ENCODE assay signal across 11 cellular contexts in the genomic region with DNA sequence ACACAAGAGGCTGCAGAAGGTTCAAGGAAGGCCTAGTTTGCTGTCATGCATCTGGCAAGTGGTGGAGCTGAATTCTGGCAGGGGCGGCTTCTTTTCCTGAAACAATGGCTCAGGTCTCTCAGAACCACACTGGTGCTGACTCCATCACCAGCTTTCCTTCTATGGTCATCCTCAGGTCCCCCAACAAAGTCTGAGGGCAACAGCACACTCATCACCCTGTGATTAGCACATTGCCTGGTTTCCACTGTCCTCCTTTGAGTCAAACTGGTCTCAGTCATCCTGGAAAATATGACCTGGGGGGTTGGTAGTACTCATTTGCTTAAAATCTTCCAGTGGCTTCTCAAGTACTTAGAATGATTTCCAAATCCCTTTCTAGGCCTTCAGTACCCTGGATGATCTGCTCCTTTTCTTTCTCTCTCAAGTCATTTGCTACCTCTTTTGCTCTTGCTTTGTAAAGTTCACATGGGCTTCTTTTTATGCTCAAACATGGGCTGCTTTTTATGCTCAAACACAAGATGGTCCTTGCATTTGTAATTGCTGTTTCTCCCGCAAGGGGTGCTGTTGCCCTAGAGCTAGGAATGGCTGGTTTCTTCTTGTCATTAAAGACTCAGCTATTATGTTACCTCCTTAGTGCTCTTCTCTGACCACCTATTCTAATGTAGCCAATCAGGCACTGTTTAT.
A peak's percentile ranks its signal among the peaks of the same experiment; 100 is the strongest.
DNase-seq lines count a peak whose midpoint lies in the region; ATAC-seq, FAIRE-seq and TF ChIP-seq lines count a peak whose summit lies in the region.
"Had no signal": no experiment of that assay in that cellular context is flagged by ENCODE, and none has a peak within 500 bp of the region (broad histone marks: within the 10 kb centered on the region; RNA-seq: fewer than 3 reads in every experiment).

No MANE protein-coding gene starts in this region.

- CTCF ChIA-PET in BJ (lab: Yijun Ruan, JAX), result interaction anchor here (1.5 to 1.7 kb wide), 2 partner anchors 14 to 527 kb away, joined by 4 to 11 read pairs; no protein-coding TSS in a partner anchor
- CTCF ChIA-PET in Panc1 (lab: Charles Lee), result no interaction called here

- no peak overlapping the region for H3K4me3 ChIP-seq in BJ (ENCODE audit: low read depth, low read length)
- H3K4me3 ChIP-seq in Panc1 (ENCODE audit: low read depth in 2 of 2, low read length in 2 of 2), result no peak overlapping the region
- H3K4me3 ChIP-seq in fibroblast of the aortic adventitia (ENCODE audit: low read depth, low read length), result no peak overlapping the region
- no peak overlapping the region for H3K4me3 ChIP-seq in tibial nerve
- H3K4me3 ChIP-seq: gastroesophageal sphincter had no signal

- H3K27me3 ChIP-seq in BJ (ENCODE audit: control insufficient read depth, insufficient read depth, low read length), result 0 out of 2 replicates have a peak, but pooled peaks cover 2% of the 10 kb centered on the region
- no peaks in the 10 kb centered on the region for H3K27me3 ChIP-seq in Panc1 (ENCODE audit: control insufficient read depth, insufficient read depth, low read length)
- no peaks in the 10 kb centered on the region for H3K27me3 ChIP-seq in tibial nerve
- H3K27me3 ChIP-seq: gastroesophageal sphincter had no signal

- FAIRE-seq in H54 (lab: Jason Lieb, UNC), result peak; percentile 66

- in situ Hi-C loops in Panc1 (cut with HindIII; ENCODE audit: low pct_unique_long_range_greater_than_20kb, low sequenced_read_pairs) (no loop called here), ACHN (cut with HindIII; ENCODE audit: low pct_ligation_motif_present, low pct_unique_long_range_greater_than_20kb, low sequenced_read_pairs) (no loop called here)

- DNase-seq in BJ (ENCODE audit: low read depth), result no peak
- no peak for DNase-seq in H54 (ENCODE audit: insufficient read length, low spot score)
- DNase-seq in Panc1 (ENCODE audit: low read depth, low spot score), result no peak
- no peak for DNase-seq in fibroblast of the aortic adventitia (ENCODE audit: low read depth)
- no peak for DNase-seq in COR-L47 (lab: John Stamatoyannopoulos, UW)
- DNase-seq in tibial nerve (ENCODE audit: low spot score in 2 of 2), result no peak
- DNase-seq in DMS114 treated with DMSO at 0.1 percent for 48 hours (lab: John Stamatoyannopoulos, UW; ENCODE audit: unreplicated experiment), result no peak
- no peak for DNase-seq in ACHN
- DNase-seq: NCI-H1048, SHP77 had no signal

- TF ChIP-seq POLR2A in H54 (IDR thresholded peaks at IDR 0.05; ENCODE audit: low read depth, low read length) (no peak), tibial nerve (IDR thresholded peaks at IDR 0.05) (no peak)

- H3K9me3 ChIP-seq in Panc1 (ENCODE audit: control insufficient read depth, insufficient read depth, low read depth, low read length), result no peaks in the 10 kb centered on the region
- H3K9me3 ChIP-seq in tibial nerve, result no peaks in the 10 kb centered on the region

- BruUV-seq in Panc1 (replicated peaks; lab: Mats Ljungman, UMichigan), result no TSS peak

- no peaks in the 10 kb centered on the region for H3K4me1 ChIP-seq in Panc1 (ENCODE audit: control insufficient read depth, insufficient read depth, low read length)
- H3K4me1 ChIP-seq in tibial nerve, result peaks cover 0 to 5% (median 0%) of the 10 kb centered on the region in 4 donors
- H3K4me1 ChIP-seq: gastroesophageal sphincter had no signal

- H3K27ac ChIP-seq in Panc1 (ENCODE audit: low read length) (no peak overlapping the region), tibial nerve (no peak overlapping the region)
- H3K27ac ChIP-seq: gastroesophageal sphincter had no signal

- TF ChIP-seq CTCF in BJ (IDR thresholded peaks at IDR 0.05; ENCODE audit: insufficient read depth, low read depth, low read length) (peak; percentile 20; the same call in 1 of the 2 replicates), Panc1 (IDR thresholded peaks at IDR 0.05) (peak; percentile 62), fibroblast of the aortic adventitia (IDR thresholded peaks at IDR 0.05; ENCODE audit: insufficient read depth, low read length) (peak; percentile 17), tibial nerve (IDR thresholded peaks at IDR 0.05) (no peak)

- intact Hi-C loops in Panc1 (cut with micrococcal nuclease; ENCODE audit: unreplicated experiment), result no loop called here

- POLR2A ChIA-PET in BJ (lab: Charles Lee) (no interaction called here), Panc1 (lab: Charles Lee) (no interaction called here)

- TF ChIP-seq EP300 in tibial nerve (IDR thresholded peaks at IDR 0.05), result no peak

- no peak for ATAC-seq in Panc1
- ATAC-seq: gastroesophageal sphincter had no signal

- H3K36me3 ChIP-seq in BJ (ENCODE audit: control insufficient read depth, insufficient read depth, low read length) (no peaks in the 10 kb centered on the region), Panc1 (ENCODE audit: control insufficient read depth, insufficient read depth, low read length) (no peaks in the 10 kb centered on the region), tibial nerve (no peaks in the 10 kb centered on the region)
- H3K36me3 ChIP-seq: gastroesophageal sphincter had no signal

- WGBS in tibial nerve, 2 donors, result 81 to 83% methylated on average over 2 of the region's 2 CpGs

Comparison
In these comparisons a context has a peak if more than half of its experiments do, and no peak if none do; other contexts are left out.
1. CTCF ChIP-seq: peak in BJ (single experiment), Panc1 (single experiment) and fibroblast of the aortic adventitia (single experiment); none in tibial nerve (0 of 5).